10 cellular contexts compared by ENCODE assay signal in genomic region chr11:27717377-27717776, GRCh38. TPM values are rescaled to one million over a fixed set of nuclear protein-coding genes. Genes with fewer than 3 reads are reported as not detected.
DNase-seq lines count a peak whose midpoint lies in the region; ATAC-seq and TF ChIP-seq lines count a peak whose summit lies in the region.
"Had no signal": no experiment of that assay in that cellular context is flagged by ENCODE, and none has a peak within 500 bp of the region (broad histone marks: within the 10 kb centered on the region; RNA-seq: fewer than 3 reads in every experiment).

No MANE protein-coding gene starts in this region.

- no peak overlapping the region for H4K91ac ChIP-seq in mesenchymal stem cell (ENCODE audit: low read length)

- no peak overlapping the region for H2BK120ac ChIP-seq in mesenchymal stem cell (ENCODE audit: low read depth, low read length)

- peaks cover 45% of the 10 kb centered on the region for H3K27me3 Mint-ChIP-seq in WTC11 (ENCODE audit: low read depth)
- peaks cover 44% of the 10 kb centered on the region for H3K27me3 Mint-ChIP-seq in activated naive CD4-positive, alpha-beta T cell treated with anti-CD3 and anti-CD28 coated beads, Interleukin-2, amount 10 ng/mL, durations not matched to agents 7 days and 5 days

- H3K4me1 ChIP-seq in mesenchymal stem cell (ENCODE audit: control insufficient read depth, insufficient read depth, low read depth, low read length), result peaks cover 16% of the 10 kb centered on the region

- no peak; the same call in 1 of the 2 replicates for TF ChIP-seq CTCF in WTC11 (IDR thresholded peaks at IDR 0.05)

- H3K4me3 Mint-ChIP-seq in WTC11, result peak overlapping the region; percentile 94
- H3K4me3 Mint-ChIP-seq in activated naive CD4-positive, alpha-beta T cell treated with anti-CD3 and anti-CD28 coated beads, Interleukin-2, amount 10 ng/mL, durations not matched to agents 7 days and 5 days, result no peak overlapping the region
- H3K4me3 Mint-ChIP-seq: activated CD8-positive, alpha-beta memory T cell treated with anti-CD3 and anti-CD28 coated beads, Interleukin-2, amount 10 ng/mL, durations not matched to agents 7 days and 5 days had no signal

- no peaks in the 10 kb centered on the region for H3K36me3 ChIP-seq in mesenchymal stem cell (ENCODE audit: control insufficient read depth in 1 of 2, insufficient read depth in 2 of 2, low read depth in 1 of 2, low read length in 2 of 2)

- H3K14ac ChIP-seq in mesenchymal stem cell (ENCODE audit: low read length in 2 of 2), result no peak overlapping the region

- H3K18ac ChIP-seq in mesenchymal stem cell (ENCODE audit: low read depth in 1 of 2, low read length in 2 of 2), result peak overlapping the region in 1 of 2 experiments; percentile 26

- POLR2A ChIA-PET in WTC11 (lab: Charles Lee), result interaction anchor here (0.6 to 2.6 kb wide), 3 partner anchors 18 to 1004 kb away, joined by 3 to 9 read pairs (median 3); no protein-coding TSS in a partner anchor

- no peaks in the 10 kb centered on the region for H3K9me3 ChIP-seq in mesenchymal stem cell (ENCODE audit: control insufficient read depth, low read length)

- no peaks in the 10 kb centered on the region for H3K9me3 Mint-ChIP-seq in WTC11
- peaks cover 3% of the 10 kb centered on the region for H3K9me3 Mint-ChIP-seq in activated naive CD4-positive, alpha-beta T cell treated with anti-CD3 and anti-CD28 coated beads, Interleukin-2, amount 10 ng/mL, durations not matched to agents 7 days and 5 days

- H4K8ac ChIP-seq in mesenchymal stem cell (ENCODE audit: low read length), result no peak overlapping the region

- H3K27ac ChIP-seq in mesenchymal stem cell (ENCODE audit: low read length, poor library complexity, severe bottlenecking), result no peak overlapping the region

- no peaks in the 10 kb centered on the region for H3K36me3 Mint-ChIP-seq in WTC11
- peaks cover 3% of the 10 kb centered on the region for H3K36me3 Mint-ChIP-seq in activated naive CD4-positive, alpha-beta T cell treated with anti-CD3 and anti-CD28 coated beads, Interleukin-2, amount 10 ng/mL, durations not matched to agents 7 days and 5 days

- H2BK5ac ChIP-seq in mesenchymal stem cell (ENCODE audit: low read depth, low read length, poor library complexity, severe bottlenecking), result no peak overlapping the region

- H3K9ac ChIP-seq in mesenchymal stem cell (ENCODE audit: low read length), result peak overlapping the region; percentile 84

- DNase-seq in DMS53 (lab: John Stamatoyannopoulos, UW) (peak; percentile 67), WTC11 (ENCODE audit: low spot score) (no peak), mesenchymal stem cell (peak; percentile 58)
- DNase-seq in activated naive CD4-positive, alpha-beta T cell treated with anti-CD3 and anti-CD28 coated beads, Interleukin-2, amount 10 ng/mL, durations not matched to agents 7 days and 5 days, result no peak
- DNase-seq: activated CD8-positive, alpha-beta memory T cell treated with anti-CD3 and anti-CD28 coated beads, Interleukin-2, amount 10 ng/mL, durations not matched to agents 7 days and 5 days; kidney had no signal

- H3K4me1 Mint-ChIP-seq in WTC11, result peaks cover 36% of the 10 kb centered on the region
- no peaks in the 10 kb centered on the region for H3K4me1 Mint-ChIP-seq in activated naive CD4-positive, alpha-beta T cell treated with anti-CD3 and anti-CD28 coated beads, Interleukin-2, amount 10 ng/mL, durations not matched to agents 7 days and 5 days

- H2AK5ac ChIP-seq in mesenchymal stem cell (ENCODE audit: low read length, severe bottlenecking), result no peak overlapping the region

- H3K4ac ChIP-seq in mesenchymal stem cell (ENCODE audit: low read depth in 1 of 2, low read length in 2 of 2), result peak overlapping the region in 1 of 2 experiments; percentile 62

- H3K4me3 ChIP-seq in mesenchymal stem cell (ENCODE audit: insufficient read depth in 1 of 2, low read depth in 1 of 2, low read length in 2 of 2), result peak overlapping the region in 1 of 2 experiments; percentile 88

- H3K27me3 ChIP-seq in mesenchymal stem cell (ENCODE audit: control insufficient read depth in 1 of 2, insufficient read depth in 1 of 2, low read length in 2 of 2), result peaks cover 15 to 30% of the 10 kb centered on the region in 2 experiments

- peak overlapping the region; percentile 96 for H3K27ac Mint-ChIP-seq in WTC11
- H3K27ac Mint-ChIP-seq in activated naive CD4-positive, alpha-beta T cell treated with anti-CD3 and anti-CD28 coated beads, Interleukin-2, amount 10 ng/mL, durations not matched to agents 7 days and 5 days, result no peak overlapping the region

- H2AFZ ChIP-seq in mesenchymal stem cell (ENCODE audit: low read depth, low read length), result no peak overlapping the region

- H2BK12ac ChIP-seq in mesenchymal stem cell (ENCODE audit: low read length in 2 of 2), result peak overlapping the region in 1 of 2 experiments; percentile 92

- no peak overlapping the region for H3K4me2 ChIP-seq in mesenchymal stem cell (ENCODE audit: low read length, poor library complexity, severe bottlenecking)

- CTCF ChIA-PET in WTC11 (lab: Charles Lee), result interaction anchor here (0.5 to 9.1 kb wide), 25 partner anchors 8 to 1442 kb away, joined by 3 to 184 read pairs (median 4); partner anchors contain the start of genes BDNF, KIF18A and METTL15
- CTCF ChIA-PET in activated naive CD4-positive, alpha-beta T cell treated with anti-CD3 and anti-CD28 coated beads, Interleukin-2, amount 10 ng/mL, durations not matched to agents 7 days and 5 days (lab: Charles Lee), result interaction anchor here (1.5 to 2.5 kb wide), 2 partner anchors 11 to 13 kb away, joined by 4 to 7 read pairs; no protein-coding TSS in a partner anchor

- H2BK15ac ChIP-seq in mesenchymal stem cell (ENCODE audit: low read depth, poor library complexity, severe bottlenecking), result no peak overlapping the region

- H3K23ac ChIP-seq in mesenchymal stem cell (ENCODE audit: low read length in 2 of 2), result no peak overlapping the region

- ATAC-seq in HG03175 (IDR thresholded peaks at IDR 0.05; ENCODE audit: unreplicated experiment) (peak; percentile 41), WTC11 (no peak), GM21786 (IDR thresholded peaks at IDR 0.05; ENCODE audit: unreplicated experiment) (no peak), HG03280 (IDR thresholded peaks at IDR 0.05; ENCODE audit: unreplicated experiment) (no peak), HG02759 (IDR thresholded peaks at IDR 0.05; ENCODE audit: unreplicated experiment) (no peak)
- ATAC-seq: activated CD8-positive, alpha-beta memory T cell treated with anti-CD3 and anti-CD28 coated beads, Interleukin-2, amount 10 ng/mL, durations not matched to agents 7 days and 5 days had no signal

- H3K79me1 ChIP-seq in mesenchymal stem cell (replicated peaks; ENCODE audit: low read length, poor library complexity, severe bottlenecking), result no peaks in the 10 kb centered on the region

TF ChIP-seq in WTC11, 78 proteins besides CTCF, POLR2A, EP300 and RAD21:
- TF ChIP-seq ZNF532 (CRISPR knock-in tag; IDR thresholded peaks at IDR 0.05; ENCODE audit: borderline replicate concordance) (no peak), JUN (CRISPR knock-in tag; IDR thresholded peaks at IDR 0.05) (no peak), EMX1 (CRISPR knock-in tag; IDR thresholded peaks at IDR 0.05) (no peak), KAT7 (CRISPR knock-in tag; IDR thresholded peaks at IDR 0.05; ENCODE audit: borderline replicate concordance) (no peak), FOXK1 (CRISPR knock-in tag; IDR thresholded peaks at IDR 0.05) (no peak), JAZF1 (CRISPR knock-in tag; IDR thresholded peaks at IDR 0.05) (no peak), GRHL2 (CRISPR knock-in tag; IDR thresholded peaks at IDR 0.05; ENCODE audit: insufficient replicate concordance, severe bottlenecking) (no peak), TEAD4 (CRISPR knock-in tag; IDR thresholded peaks at IDR 0.05) (no peak), ZBTB43 (CRISPR knock-in tag; IDR thresholded peaks at IDR 0.05) (no peak)

RNA-seq across cellular contexts. Expression of gene BDNF, which starts 17.1 kb away (rescaled TPM):
- total RNA-seq in WTC11 (2021), result 4.6 to 5.0 TPM (median 4.8 TPM) in 3 replicates
- polyA plus RNA-seq in mesenchymal stem cell (2013, experiment 1 of 2), result 38.5 TPM
- 40.6 TPM for polyA plus RNA-seq in mesenchymal stem cell (2013, experiment 2 of 2)
- total RNA-seq: activated CD8-positive, alpha-beta memory T cell treated with anti-CD3 and anti-CD28 coated beads, Interleukin-2, amount 10 ng/mL, durations not matched to agents 7 days and 5 days had no signal

Comparison
In these comparisons a context has a peak if more than half of its experiments do, and no peak if none do; other contexts are left out.
1. DNase-seq: peak in DMS53 (single experiment) and mesenchymal stem cell (single experiment); none in WTC11 (single experiment) and activated naive CD4-positive, alpha-beta T cell treated with anti-CD3 and anti-CD28 coated beads, Interleukin-2, amount 10 ng/mL, durations not matched to agents 7 days and 5 days (single experiment).